Comparison of ENCODE assay signal across 8 cellular contexts in the genomic region with DNA sequence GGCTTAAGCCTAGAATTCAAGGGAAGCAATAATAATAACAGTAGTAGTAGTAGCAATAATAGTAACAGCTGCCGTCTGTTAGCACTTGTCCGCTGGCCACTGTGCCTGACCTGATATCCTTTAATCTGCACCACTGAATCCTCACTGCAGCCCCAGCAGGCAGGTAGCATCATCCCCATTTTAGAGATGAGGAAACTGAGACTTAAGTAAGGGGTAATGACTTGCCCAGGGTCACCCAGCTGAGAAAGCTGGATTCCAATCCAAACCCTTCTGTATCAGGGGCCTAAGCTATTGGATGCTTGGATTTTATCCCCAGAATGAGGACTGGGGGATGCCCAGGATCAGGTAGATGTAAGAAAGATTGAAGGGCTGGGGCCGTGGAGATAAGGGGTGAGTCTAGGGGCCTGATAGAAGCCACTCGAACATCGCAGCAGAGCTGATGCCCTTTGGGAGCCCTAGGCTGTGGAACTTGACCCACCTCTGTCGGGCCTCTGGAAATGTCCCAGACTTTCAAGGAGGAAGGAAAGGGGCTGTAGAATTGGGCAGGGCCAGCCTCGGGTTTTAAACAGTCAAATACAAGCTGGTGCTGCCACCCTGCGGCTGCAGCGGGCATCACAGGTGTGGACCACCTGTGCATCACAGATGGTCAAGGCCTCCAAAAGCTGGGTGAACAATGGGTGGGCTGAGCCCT.
DNase-seq lines count a peak whose midpoint lies in the region; ATAC-seq and TF ChIP-seq lines count a peak whose summit lies in the region.

No MANE protein-coding gene starts in this region.

- H3K4me1 ChIP-seq in lower lobe of right lung = peaks cover 8% of the 10 kb centered on the region

- H3K4me1 Mint-ChIP-seq in activated CD4-positive, alpha-beta T cell treated with anti-CD3 and anti-CD28 coated beads, Interleukin-2, amount 10 ng/mL, durations not matched to agents 7 days and 5 days = peaks cover 3% of the 10 kb centered on the region

- peak; percentile 59 to 66 for ATAC-seq in lower lobe of right lung
- ATAC-seq in GM19035 (IDR thresholded peaks at IDR 0.05; ENCODE audit: unreplicated experiment) = no peak

- CTCF ChIA-PET in activated CD4-positive, alpha-beta T cell treated with anti-CD3 and anti-CD28 coated beads, Interleukin-2, amount 10 ng/mL, durations not matched to agents 7 days and 5 days (lab: Charles Lee) = interaction anchor here (0.6 to 2.1 kb wide), 15 partner anchors 10 to 446 kb away, joined by 3 to 12 read pairs (median 5); no protein-coding TSS in a partner anchor

- H3K36me3 Mint-ChIP-seq in activated CD4-positive, alpha-beta T cell treated with anti-CD3 and anti-CD28 coated beads, Interleukin-2, amount 10 ng/mL, durations not matched to agents 7 days and 5 days (ENCODE audit: low read depth) = no peaks in the 10 kb centered on the region

- TF ChIP-seq CTCF in coronary artery (IDR thresholded peaks at IDR 0.05) (peak; percentile 86), lower lobe of right lung (IDR thresholded peaks at IDR 0.05) (peak; percentile 83)

- H3K27ac Mint-ChIP-seq in activated CD4-positive, alpha-beta T cell treated with anti-CD3 and anti-CD28 coated beads, Interleukin-2, amount 10 ng/mL, durations not matched to agents 7 days and 5 days = no peak overlapping the region

- no peaks in the 10 kb centered on the region for H3K9me3 Mint-ChIP-seq in activated CD4-positive, alpha-beta T cell treated with anti-CD3 and anti-CD28 coated beads, Interleukin-2, amount 10 ng/mL, durations not matched to agents 7 days and 5 days

- POLR2A ChIA-PET in activated CD4-positive, alpha-beta T cell treated with anti-CD3 and anti-CD28 coated beads, Interleukin-2, amount 10 ng/mL, durations not matched to agents 7 days and 5 days (lab: Charles Lee) = no interaction called here

- intact Hi-C loops in lower lobe of right lung (cut with DNase I) = loop anchor here (10.0 kb wide), 1 partner anchor 234 kb away; no protein-coding TSS in a partner anchor

- no peak overlapping the region for H3K27ac ChIP-seq in coronary artery
- H3K27ac ChIP-seq in lower lobe of right lung = no peak overlapping the region

- H3K27me3 ChIP-seq in lower lobe of right lung (ENCODE audit: low read depth) = peaks cover 6% of the 10 kb centered on the region

- DNase-seq in SIG-M5 treated with dmso at 0.1 percent for 504 hours (lab: John Stamatoyannopoulos, UW; ENCODE audit: unreplicated experiment) (peak; percentile 54), SIG-M5 (lab: John Stamatoyannopoulos, UW) (no peak), NCI-H2196 treated with DMSO at 0.1 percent for 48 hours (lab: John Stamatoyannopoulos, UW; ENCODE audit: unreplicated experiment) (peak; percentile 28), coronary artery (ENCODE audit: low spot score) (no peak), lower lobe of right lung (peak; percentile 76)
- peak; percentile 70 for DNase-seq in activated CD4-positive, alpha-beta T cell treated with anti-CD3 and anti-CD28 coated beads, Interleukin-2, amount 10 ng/mL, durations not matched to agents 7 days and 5 days
- DNase-seq in stimulated activated CD8-positive, alpha-beta memory T cell treated with anti-CD3 and anti-CD28 coated beads, Interleukin-15, amount 100 ng/mL, for 48 hours (ENCODE audit: low read depth in 2 of 2) = peak; percentile 34 to 49

- no peak overlapping the region for H3K4me3 Mint-ChIP-seq in activated CD4-positive, alpha-beta T cell treated with anti-CD3 and anti-CD28 coated beads, Interleukin-2, amount 10 ng/mL, durations not matched to agents 7 days and 5 days

- no peaks in the 10 kb centered on the region for H3K9me3 ChIP-seq in lower lobe of right lung

- no peaks in the 10 kb centered on the region for H3K36me3 ChIP-seq in lower lobe of right lung

- H3K27me3 Mint-ChIP-seq in activated CD4-positive, alpha-beta T cell treated with anti-CD3 and anti-CD28 coated beads, Interleukin-2, amount 10 ng/mL, durations not matched to agents 7 days and 5 days = peaks cover 6% of the 10 kb centered on the region

- no peak overlapping the region for H3K4me3 ChIP-seq in coronary artery
- no peak overlapping the region for H3K4me3 ChIP-seq in lower lobe of right lung

Comparison
In these comparisons a context has a peak if more than half of its experiments do, and no peak if none do; other contexts are left out.
1. DNase-seq: peak in SIG-M5 treated with dmso at 0.1 percent for 504 hours (single experiment), NCI-H2196 treated with DMSO at 0.1 percent for 48 hours (single experiment), activated CD4-positive, alpha-beta T cell treated with anti-CD3 and anti-CD28 coated beads, Interleukin-2, amount 10 ng/mL, durations not matched to agents 7 days and 5 days (single experiment), lower lobe of right lung (single experiment) and stimulated activated CD8-positive, alpha-beta memory T cell treated with anti-CD3 and anti-CD28 coated beads, Interleukin-15, amount 100 ng/mL, for 48 hours (2 of 2); none in SIG-M5 (single experiment) and coronary artery (single experiment).